Comparison of ENCODE assay signal across 25 cellular contexts in the genomic region with DNA sequence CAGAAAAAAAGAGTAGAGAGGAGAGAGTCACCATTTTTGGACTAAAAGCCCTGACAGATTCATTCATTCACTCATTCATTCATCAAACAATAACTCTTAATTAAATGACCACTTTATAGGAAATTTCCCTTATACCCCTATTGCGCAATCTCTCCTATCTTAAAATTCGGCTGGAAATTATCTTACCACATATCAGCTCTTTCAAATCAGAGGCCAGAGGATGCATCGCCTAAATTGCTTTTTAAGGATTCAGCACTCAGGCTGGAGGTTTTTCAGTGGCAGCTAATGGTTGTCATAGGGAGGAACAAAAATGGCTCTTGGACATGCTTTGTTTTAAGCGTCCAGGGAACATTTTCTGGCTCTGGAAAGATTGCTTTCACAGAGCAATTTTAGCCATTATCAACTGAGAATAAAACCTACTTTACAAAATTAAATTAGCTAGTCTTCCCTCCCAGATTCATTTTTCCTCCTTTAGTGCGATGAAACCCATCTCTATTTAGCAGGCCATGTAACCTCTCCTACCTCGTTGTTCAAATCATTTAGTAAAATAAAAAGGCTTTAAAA.
"Had no signal": no experiment of that assay in that cellular context is flagged by ENCODE, and none has a peak within 500 bp of the region (broad histone marks: within the 10 kb centered on the region; RNA-seq: fewer than 3 reads in every experiment).

No MANE protein-coding gene starts in this region.

- H3K36me3 Mint-ChIP-seq: activated naive CD4-positive, alpha-beta T cell treated with anti-CD3 and anti-CD28 coated beads, Interleukin-2, amount 50 U/mL, for 24 hours had no signal

- H3K4me3 Mint-ChIP-seq: activated CD8-positive, alpha-beta T cell treated with anti-CD3 and anti-CD28 coated beads, Interleukin-2, amount 10 ng/mL, durations not matched to agents 7 days and 5 days; activated naive CD4-positive, alpha-beta T cell treated with anti-CD3 and anti-CD28 coated beads, Interleukin-2, amount 50 U/mL, for 24 hours; T-helper 1 cell treated with Interleukin-12 subunit alpha and Interleukin-12 subunit beta and Interleukin-4 antibody, amounts not matched to agents 30 μg/mL and 1 μg/mL, for 36 hours had no signal

- H3K4me1 Mint-ChIP-seq: activated naive CD4-positive, alpha-beta T cell treated with anti-CD3 and anti-CD28 coated beads, Interleukin-2, amount 50 U/mL, for 24 hours had no signal

- H3K4me3 ChIP-seq: ascending aorta, body of pancreas had no signal

- H3K36me3 ChIP-seq: ascending aorta had no signal

- H3K27ac Mint-ChIP-seq: activated CD8-positive, alpha-beta T cell treated with anti-CD3 and anti-CD28 coated beads, Interleukin-2, amount 10 ng/mL, durations not matched to agents 7 days and 5 days; activated naive CD4-positive, alpha-beta T cell treated with anti-CD3 and anti-CD28 coated beads, Interleukin-2, amount 50 U/mL, for 24 hours; T-helper 1 cell treated with Interleukin-12 subunit alpha and Interleukin-12 subunit beta and Interleukin-4 antibody, amounts not matched to agents 30 μg/mL and 1 μg/mL, for 36 hours had no signal

- H3K9me3 Mint-ChIP-seq: activated naive CD4-positive, alpha-beta T cell treated with anti-CD3 and anti-CD28 coated beads, Interleukin-2, amount 50 U/mL, for 24 hours; T-helper 1 cell treated with Interleukin-12 subunit alpha and Interleukin-12 subunit beta and Interleukin-4 antibody, amounts not matched to agents 30 μg/mL and 1 μg/mL, for 36 hours had no signal

- H3K4me1 ChIP-seq: ascending aorta, body of pancreas had no signal

- H3K27ac ChIP-seq: ascending aorta, body of pancreas had no signal

- H3K27me3 ChIP-seq: ascending aorta, body of pancreas had no signal

- H3K9me3 ChIP-seq: ascending aorta, body of pancreas had no signal

- DNase-seq: activated CD4-positive, alpha-beta T cell treated with anti-CD3 and anti-CD28 coated beads for 4 hours; activated CD4-positive, alpha-beta T cell treated with anti-CD3 and anti-CD28 coated beads, Interleukin-2, amount 50 U/mL, for 4 hours; activated CD8-positive, alpha-beta memory T cell treated with anti-CD3 and anti-CD28 coated beads, Interleukin-2, amount 50 U/mL, for 48 hours; activated CD8-positive, alpha-beta T cell treated with anti-CD3 and anti-CD28 coated beads, Interleukin-2, amount 10 ng/mL, durations not matched to agents 7 days and 5 days; activated naive CD4-positive, alpha-beta T cell; activated T-cell treated with anti-CD3 and anti-CD28 coated beads, Interleukin-2, amount 50 U/mL, for 1 hour; body of pancreas; central memory CD4-positive, alpha-beta T cell; NCI-H1092; NCI-H1417; NCI-H1694 treated with DMSO at 0.1 percent for 48 hours; NCI-H2081; NCI-H2171; NCI-H2227 treated with DMSO at 0.1 percent for 48 hours; NCI-H446 treated with DMSO at 0.1 percent for 48 hours; NCI-H526; NK-92 treated with Interleukin-12 subunit alpha and Interleukin-12 subunit beta, amount 100 ng/mL, for 24 hours; OCI-M1; RPMI8226 had no signal

- ATAC-seq: activated CD4-positive, CD25-positive, alpha-beta regulatory T cell treated with anti-CD3 and anti-CD28 coated beads, Interleukin-2, amount 50 U/mL, for 24 hours; activated CD8-positive, alpha-beta T cell treated with anti-CD3 and anti-CD28 coated beads, Interleukin-2, amount 10 ng/mL, durations not matched to agents 7 days and 5 days; body of pancreas; Panc1; Right ventricle myocardium inferior had no signal
